Comparison of ENCODE assay signal across 9 cellular contexts in the genomic region with DNA sequence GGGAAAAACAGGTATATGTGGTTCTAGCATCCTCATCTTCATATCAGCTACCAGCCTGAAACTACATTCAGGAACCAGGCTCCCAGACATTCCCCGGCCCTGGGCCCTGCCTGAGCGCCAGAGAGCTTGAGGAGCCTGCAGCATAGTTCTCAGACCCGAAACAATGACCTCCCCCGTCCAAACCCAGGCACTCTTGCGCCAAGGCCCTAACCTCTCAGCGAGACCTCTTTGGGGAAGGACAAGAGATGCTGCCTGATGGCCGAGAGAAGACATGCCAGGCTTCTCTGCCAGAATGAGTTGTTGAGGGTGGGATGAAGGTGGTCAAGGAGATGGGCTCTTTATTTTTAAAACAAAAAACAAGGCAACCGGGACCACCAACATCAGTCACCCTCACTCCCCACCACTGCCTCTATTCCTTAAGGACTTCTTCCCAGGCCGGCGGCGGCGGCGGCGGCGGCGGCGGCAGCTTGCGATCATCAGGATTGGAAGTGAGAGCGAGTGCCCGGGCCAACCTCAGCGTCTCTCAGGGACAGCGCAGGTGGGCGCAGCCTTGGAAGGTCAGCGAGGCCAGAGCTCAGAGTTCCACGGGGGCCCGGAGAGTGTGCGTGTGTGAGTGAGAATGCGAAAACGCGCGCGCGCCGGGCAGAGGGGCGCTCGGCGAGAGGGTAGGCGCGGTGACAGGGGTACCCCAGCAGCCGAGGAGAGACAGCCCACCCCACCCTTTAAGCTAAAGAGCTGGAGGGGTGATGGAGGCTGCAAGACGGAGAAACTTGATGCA. TPM values are rescaled to one million over a fixed set of nuclear protein-coding genes. Genes with fewer than 3 reads are reported as not detected.
DNase-seq lines count a peak whose midpoint lies in the region; TF ChIP-seq lines count a peak whose summit lies in the region.
"Had no signal": no experiment of that assay in that cellular context is flagged by ENCODE, and none has a peak within 500 bp of the region (broad histone marks: within the 10 kb centered on the region; RNA-seq: fewer than 3 reads in every experiment).

No MANE protein-coding gene starts in this region.

- peaks cover 0 to 1% (median 0%) of the 10 kb centered on the region in 6 donors for H3K9me3 Mint-ChIP-seq in immature natural killer cell

- DNase-seq in ascending aorta (ENCODE audit: low spot score in 2 of 2) (peak in 1 of 2 donors; percentile 68), immature natural killer cell (no peak), Karpas-422 (no peak), LoVo (ENCODE audit: low spot score) (no peak), HPDE6-E6E7 (ENCODE audit: extremely low spot score) (no peak)
- peak; percentile 34 for DNase-seq in stimulated activated CD4-positive, alpha-beta T cell treated with anti-CD3 and anti-CD28 coated beads, Interleukin-15, amount 100 ng/mL, for 24 hours

- H2AFZ ChIP-seq in Karpas-422 (ENCODE audit: low read length), result no peak overlapping the region

- no peak overlapping the region for H3K27ac Mint-ChIP-seq in immature natural killer cell

- H3K4me2 ChIP-seq in BLaER1 (peak overlapping the region; percentile 99), Karpas-422 (ENCODE audit: low read depth, low read length, poor library complexity, severe bottlenecking) (no peak overlapping the region)

- TF ChIP-seq CTCF in ascending aorta (IDR thresholded peaks at IDR 0.05), result no peak

- H3K9me2 ChIP-seq in Karpas-422 (replicated peaks; ENCODE audit: insufficient read depth, low read length), result no peaks in the 10 kb centered on the region

- TF ChIP-seq RAD21 in Ishikawa (IDR thresholded peaks at IDR 0.05; ENCODE audit: low read depth), result no peak

- H3K27ac ChIP-seq in BLaER1 (no peak overlapping the region), ascending aorta (peak overlapping the region; percentile 79 to 84), Karpas-422 (ENCODE audit: low read length) (no peak overlapping the region)
- H3K27ac ChIP-seq: epithelial cell of prostate had no signal

- 0 out of 2 replicates have a peak overlapping the region, but pooled peaks have one; percentile 34 for H3K9ac ChIP-seq in BLaER1
- H3K9ac ChIP-seq in Karpas-422 (ENCODE audit: low read length), result no peak overlapping the region

- H3K4me3 Mint-ChIP-seq in immature natural killer cell, result peak overlapping the region; percentile 49 to 77 (median 65)

- H3K4me1 Mint-ChIP-seq in immature natural killer cell, result peaks cover 0 to 8% of the 10 kb centered on the region in 2 donors

- peaks cover 51% of the 10 kb centered on the region for H3K27me3 ChIP-seq in BLaER1
- H3K27me3 ChIP-seq in ascending aorta, result no peaks in the 10 kb centered on the region
- no peaks in the 10 kb centered on the region for H3K27me3 ChIP-seq in Karpas-422 (ENCODE audit: low read length)

- H3K9me3 ChIP-seq in BLaER1 (no peaks in the 10 kb centered on the region), ascending aorta (no peaks in the 10 kb centered on the region), Karpas-422 (ENCODE audit: low read length) (no peaks in the 10 kb centered on the region)

- H3K4me3 ChIP-seq in BLaER1 (peak overlapping the region; percentile 69), ascending aorta (peak overlapping the region; percentile 77 to 78), Karpas-422 (ENCODE audit: low read length) (no peak overlapping the region)

- peaks cover 9 to 25% (median 11%) of the 10 kb centered on the region in 3 donors for H3K27me3 Mint-ChIP-seq in immature natural killer cell (ENCODE audit: low read depth in 3 of 3)

- intact Hi-C loops in ascending aorta (cut with DNase I), result loop anchor here (2.0 to 10.0 kb wide), 4 partner anchors 27 to 1201 kb away; no protein-coding TSS in a partner anchor

- H3K4me1 ChIP-seq in BLaER1, result peaks cover 18% of the 10 kb centered on the region
- H3K4me1 ChIP-seq in ascending aorta, result peaks cover 0 to 5% of the 10 kb centered on the region in 2 donors
- no peaks in the 10 kb centered on the region for H3K4me1 ChIP-seq in Karpas-422 (ENCODE audit: low read length)

- no peaks in the 10 kb centered on the region for H3K79me2 ChIP-seq in Karpas-422 (ENCODE audit: low read length)

- peaks cover 0 to 4% (median 0%) of the 10 kb centered on the region in 3 donors for H3K36me3 Mint-ChIP-seq in immature natural killer cell

- peaks cover 19% of the 10 kb centered on the region for H4K20me1 ChIP-seq in BLaER1
- H4K20me1 ChIP-seq in Karpas-422 (ENCODE audit: insufficient read depth, low read depth, low read length), result no peaks in the 10 kb centered on the region

- H3K36me3 ChIP-seq in BLaER1 (no peaks in the 10 kb centered on the region), ascending aorta (no peaks in the 10 kb centered on the region), Karpas-422 (ENCODE audit: insufficient read depth, low read length) (no peaks in the 10 kb centered on the region)

- peak; percentile 34; the same call in 1 of the 2 replicates for TF ChIP-seq EP300 in Ishikawa (IDR thresholded peaks at IDR 0.05; ENCODE audit: borderline replicate concordance)

TF ChIP-seq in Ishikawa, 13 proteins besides CTCF, POLR2A, EP300 and RAD21:
- TF ChIP-seq TCF12 (IDR thresholded peaks at IDR 0.05; ENCODE audit: low read depth) (no peak), EGR1 (IDR thresholded peaks at IDR 0.05) (no peak), TAF1 (IDR thresholded peaks at IDR 0.05; ENCODE audit: low read depth) (no peak), YY1 (IDR thresholded peaks at IDR 0.05; ENCODE audit: low read depth) (no peak), TEAD4 (IDR thresholded peaks at IDR 0.05) (no peak), CREB1 (IDR thresholded peaks at IDR 0.05; ENCODE audit: low read depth) (no peak), NFIC (IDR thresholded peaks at IDR 0.05) (no peak)
- TF ChIP-seq, protein P1, sequence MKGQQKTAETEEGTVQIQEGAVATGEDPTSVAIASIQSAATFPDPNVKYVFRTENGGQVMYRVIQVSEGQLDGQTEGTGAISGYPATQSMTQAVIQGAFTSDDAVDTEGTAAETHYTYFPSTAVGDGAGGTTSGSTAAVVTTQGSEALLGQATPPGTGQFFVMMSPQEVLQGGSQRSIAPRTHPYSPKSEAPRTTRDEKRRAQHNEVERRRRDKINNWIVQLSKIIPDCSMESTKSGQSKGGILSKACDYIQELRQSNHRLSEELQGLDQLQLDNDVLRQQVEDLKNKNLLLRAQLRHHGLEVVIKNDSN (IDR thresholded peaks at IDR 0.05), result no peak
TF ChIP-seq in Ishikawa: peak in this region for 0.

RNA-seq across cellular contexts. Expression of a gene that starts 0.6 kb away (rescaled TPM):
- total RNA-seq in ascending aorta, result 32.7 TPM
- polyA plus RNA-seq in immature natural killer cell, result 1 to 10 TPM in 2 of 3 donors, under 1 TPM in 1; 0.81 to 6.3 (median 6.2) TPM
- total RNA-seq in Karpas-422 (2014; rRNA removed; shearing (Covaris generic); ENCODE audit: low replicate concordance), result not detected in 2 replicates

Comparison
In these comparisons a context has a peak if more than half of its experiments do, and no peak if none do; other contexts are left out.
1. H3K27ac ChIP-seq: peak in ascending aorta (2 of 2); none in BLaER1 (single experiment) and Karpas-422 (single experiment).
2. RNA of a gene that starts 0.6 kb away (total RNA-seq): 32.7 TPM in ascending aorta (single experiment); not detected in Karpas-422; every median in the first group is over 10 times any median in the second.